Comparison of ENCODE assay signal across 1 cellular context in the genomic region with DNA sequence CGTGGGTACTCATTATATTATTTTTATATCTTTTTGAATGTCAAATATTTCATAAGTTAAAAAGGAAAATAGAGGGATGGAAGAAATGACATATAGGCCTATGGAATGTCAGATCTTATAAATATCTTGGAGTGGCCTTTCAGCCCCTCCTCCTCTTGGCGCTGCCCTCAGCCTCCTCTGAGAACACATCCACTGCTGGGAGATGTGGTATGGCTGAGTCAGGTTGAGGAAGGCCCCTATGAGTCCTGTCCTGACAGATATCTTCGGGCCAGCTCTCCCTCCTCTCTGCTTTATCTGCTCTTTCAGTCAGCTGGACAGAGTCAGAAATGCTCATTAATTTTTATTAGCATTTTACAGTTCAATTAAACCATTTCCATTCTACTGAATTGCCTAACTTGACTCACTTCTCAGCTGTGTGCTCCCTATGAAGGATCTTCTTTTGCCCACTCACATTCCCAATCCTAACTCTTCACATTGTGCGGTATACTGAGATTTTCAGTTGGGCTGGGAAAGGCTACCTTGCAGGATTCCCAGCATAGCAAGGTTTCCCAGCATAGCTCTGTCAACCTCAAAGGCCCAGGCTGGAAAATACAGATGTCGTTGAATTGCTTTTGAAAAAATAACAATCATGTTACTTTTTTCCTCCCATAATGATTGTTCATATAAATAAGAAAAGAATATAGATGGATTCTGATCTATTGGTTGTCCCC.
A peak's percentile ranks its signal among the peaks of the same experiment; 100 is the strongest.
TF ChIP-seq lines count a peak whose summit lies in the region.

No MANE protein-coding gene starts in this region.

TF ChIP-seq in SK-N-SH, 30 proteins besides CTCF, POLR2A, EP300 and RAD21 (continued from another document):
- TF ChIP-seq MAX (IDR thresholded peaks at IDR 0.05; ENCODE audit: low read depth) (no peak), FOSL2 (IDR thresholded peaks at IDR 0.05; ENCODE audit: borderline replicate concordance, low read depth) (peak; percentile 18; the same call in 1 of the 2 replicates), FOXJ3 (CRISPR knock-in tag; IDR thresholded peaks at IDR 0.05) (no peak), ELF1 (IDR thresholded peaks at IDR 0.05) (no peak), YY1 (IDR thresholded peaks at IDR 0.05; ENCODE audit: low read depth) (no peak), GABPA (IDR thresholded peaks at IDR 0.05; ENCODE audit: low read depth) (no peak), SMC3 (IDR thresholded peaks at IDR 0.05; ENCODE audit: low read depth, low read length) (no peak)
